22 cellular contexts compared by ENCODE assay signal in genomic region chr3:24387493-24387892, GRCh38.
DNase-seq lines count a peak whose midpoint lies in the region; TF ChIP-seq lines count a peak whose summit lies in the region.
"Had no signal": no experiment of that assay in that cellular context is flagged by ENCODE, and none has a peak within 500 bp of the region (broad histone marks: within the 10 kb centered on the region; RNA-seq: fewer than 3 reads in every experiment).

No MANE protein-coding gene starts in this region.

- H3K27ac ChIP-seq in breast epithelium, result peak overlapping the region; percentile 71 to 84
- H3K27ac ChIP-seq: dorsolateral prefrontal cortex, lower lobe of right lung, neural progenitor cell, Peyer's patch, right atrium auricular region, suprapubic skin had no signal

- no peaks in the 10 kb centered on the region for H3K36me3 Mint-ChIP-seq in MCF 10A (ENCODE audit: insufficient read depth, unreplicated experiment)
- H3K36me3 Mint-ChIP-seq: neural progenitor cell had no signal

- H3K4me1 Mint-ChIP-seq in MCF 10A (ENCODE audit: insufficient read depth, unreplicated experiment), result no peaks in the 10 kb centered on the region

- CTCF ChIA-PET in MCF 10A (lab: Yijun Ruan, JAX), result interaction anchor here (0.7 to 0.8 kb wide), 2 partner anchors 81 to 123 kb away, joined by 3 read pairs; no protein-coding TSS in a partner anchor

- H3K9me3 ChIP-seq in breast epithelium, result no peaks in the 10 kb centered on the region
- H3K9me3 ChIP-seq: lower lobe of right lung, Peyer's patch, right atrium auricular region, suprapubic skin had no signal

- no peak overlapping the region for H3K4me3 ChIP-seq in breast epithelium
- no peak overlapping the region for H3K4me3 ChIP-seq in choroid plexus epithelial cell (ENCODE audit: low read depth, low read length)
- H3K4me3 ChIP-seq: dorsolateral prefrontal cortex, lower lobe of right lung, neural progenitor cell, Peyer's patch, right atrium auricular region, suprapubic skin had no signal

- no peak for TF ChIP-seq POLR2A in breast epithelium (IDR thresholded peaks at IDR 0.05)

- POLR2A ChIA-PET in MCF 10A (lab: Yijun Ruan, JAX), result interaction anchor here (2.3 kb wide), 1 partner anchor 22 kb away, joined by 6 read pairs; no protein-coding TSS in a partner anchor

- H3K4me1 ChIP-seq in breast epithelium, result peaks cover 0 to 20% of the 10 kb centered on the region in 2 donors

- intact Hi-C loops in breast epithelium (cut with DNase I; ENCODE audit: low total_unique reads), result no loop called here
- intact Hi-C loops in MCF 10A (cut with micrococcal nuclease), result no loop called here

- TF ChIP-seq CTCF in breast epithelium (IDR thresholded peaks at IDR 0.05), result no peak
- no peak for TF ChIP-seq CTCF in MCF 10A (IDR thresholded peaks at IDR 0.05; ENCODE audit: unreplicated experiment)
- TF ChIP-seq CTCF in choroid plexus epithelial cell (conservative IDR thresholded peaks at IDR 0.05; ENCODE audit: low read depth, low read length), result no peak

- H3K9me3 Mint-ChIP-seq in MCF 10A (ENCODE audit: unreplicated experiment), result no peaks in the 10 kb centered on the region
- H3K9me3 Mint-ChIP-seq: neural progenitor cell; T-helper 1 cell treated with Interleukin-12 subunit alpha and Interleukin-12 subunit beta and Interleukin-4 antibody, amounts not matched to agents 30 μg/mL and 1 μg/mL, for 36 hours had no signal

- BruUV-seq in MCF 10A (replicated peaks; lab: Mats Ljungman, UMichigan), result no TSS peak

- no peaks in the 10 kb centered on the region for H3K27me3 Mint-ChIP-seq in MCF 10A (ENCODE audit: insufficient read depth, unreplicated experiment)

- no peak overlapping the region for H3K27ac Mint-ChIP-seq in MCF 10A (ENCODE audit: low read depth, unreplicated experiment)
- H3K27ac Mint-ChIP-seq: neural progenitor cell; T-helper 1 cell treated with Interleukin-12 subunit alpha and Interleukin-12 subunit beta and Interleukin-4 antibody, amounts not matched to agents 30 μg/mL and 1 μg/mL, for 36 hours had no signal

- no peaks in the 10 kb centered on the region for H3K27me3 ChIP-seq in breast epithelium
- H3K27me3 ChIP-seq: dorsolateral prefrontal cortex, neural progenitor cell, Peyer's patch, right atrium auricular region, suprapubic skin had no signal

- DNase-seq in breast epithelium (ENCODE audit: low spot score in 2 of 2) (no peak), MCF 10A (ENCODE audit: unreplicated experiment) (no peak), choroid plexus epithelial cell (ENCODE audit: low read depth) (peak; percentile 57), kidney tubule cell (ENCODE audit: low spot score) (peak; percentile 78), OCI-M2 (lab: John Stamatoyannopoulos, UW; ENCODE audit: unreplicated experiment) (no peak), RPMI8226 (no peak), SK-N-DZ (ENCODE audit: low spot score) (no peak)
- no peak for DNase-seq in activated effector memory CD4-positive, alpha-beta T cell treated with Interleukin-2 at 50 U/mL for 16 hours
- DNase-seq: 8988T; activated CD4-positive, CD25-positive, alpha-beta regulatory T cell; activated gamma-delta T cell; DMS79; dorsolateral prefrontal cortex; foreskin melanocyte; lower lobe of right lung; MV-4-11; NCI-H2107; Peyer's patch had no signal

- H3K4me3 Mint-ChIP-seq in MCF 10A (ENCODE audit: unreplicated experiment), result no peak overlapping the region
- H3K4me3 Mint-ChIP-seq: neural progenitor cell; T-helper 1 cell treated with Interleukin-12 subunit alpha and Interleukin-12 subunit beta and Interleukin-4 antibody, amounts not matched to agents 30 μg/mL and 1 μg/mL, for 36 hours had no signal

- H3K36me3 ChIP-seq in breast epithelium, result no peaks in the 10 kb centered on the region
- H3K36me3 ChIP-seq: lower lobe of right lung, neural progenitor cell, Peyer's patch, right atrium auricular region, suprapubic skin had no signal

Comparison
In these comparisons a context has a peak if more than half of its experiments do, and no peak if none do; other contexts are left out.
1. DNase-seq: peak in choroid plexus epithelial cell (single experiment) and kidney tubule cell (single experiment); none in breast epithelium (0 of 2), MCF 10A (single experiment), OCI-M2 (single experiment), RPMI8226 (single experiment), SK-N-DZ (single experiment) and activated effector memory CD4-positive, alpha-beta T cell treated with Interleukin-2 at 50 U/mL for 16 hours (single experiment).